30 cellular contexts compared by ENCODE assay signal in the genomic region with DNA sequence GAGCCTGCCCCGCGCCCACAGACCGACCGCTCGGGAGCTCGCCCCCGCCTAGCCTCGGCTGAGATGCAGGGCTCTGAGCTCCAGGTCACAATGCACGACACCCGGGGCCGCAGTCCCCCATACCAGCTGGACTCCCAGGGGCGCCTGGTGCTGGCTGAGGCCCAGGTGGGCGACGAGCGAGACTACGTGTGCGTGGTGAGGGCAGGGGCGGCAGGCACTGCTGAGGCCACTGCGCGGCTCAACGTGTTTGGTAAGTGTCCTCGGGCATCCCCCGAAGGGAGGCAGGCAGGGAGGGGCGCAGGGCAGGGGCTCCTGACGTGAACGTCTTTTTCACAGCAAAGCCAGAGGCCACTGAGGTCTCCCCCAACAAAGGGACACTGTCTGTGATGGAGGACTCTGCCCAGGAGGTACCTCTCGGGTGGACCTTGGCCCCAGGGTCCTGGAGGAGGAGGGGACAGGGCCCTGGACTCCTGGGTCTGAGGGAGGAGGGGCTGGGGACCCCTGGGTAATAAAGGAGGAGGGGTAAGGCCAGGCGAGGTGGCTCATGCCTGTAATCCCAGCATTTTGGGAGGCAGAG. TPM values are rescaled to one million over a fixed set of nuclear protein-coding genes. Genes with fewer than 3 reads are reported as not detected.
"Had no signal": no experiment of that assay in that cellular context is flagged by ENCODE, and none has a peak within 500 bp of the region (broad histone marks: within the 10 kb centered on the region; RNA-seq: fewer than 3 reads in every experiment).

No MANE protein-coding gene starts in this region.

- H3K27me3 ChIP-seq: gastrocnemius medialis, right atrium auricular region, sigmoid colon, testis, tibial nerve, upper lobe of left lung had no signal

- H3K36me3 Mint-ChIP-seq: memory B cell; naive B cell; natural killer cell treated with Interleukin-12 subunit alpha and Interleukin-12 subunit beta and Interleukin-15 and Interleukin-18, amount 100 ng/mL, for 72 hours; stimulated activated effector memory CD8-positive, alpha-beta T cell treated with anti-CD3 and anti-CD28 coated beads, Interleukin-12 subunit alpha, Interleukin-12 subunit beta, amount 100 ng/mL, for 72 hours had no signal

- ATAC-seq: esophagus mucosa; gastrocnemius medialis; left lobe of liver; natural killer cell treated with Interleukin-12 subunit alpha and Interleukin-12 subunit beta and Interleukin-15 and Interleukin-18, amount 100 ng/mL, for 72 hours; stimulated activated effector memory CD8-positive, alpha-beta T cell treated with anti-CD3 and anti-CD28 coated beads, Interleukin-12 subunit alpha, Interleukin-12 subunit beta, amount 100 ng/mL, for 72 hours; stimulated activated naive CD8-positive, alpha-beta T cell treated with anti-CD3 and anti-CD28 coated beads, Interleukin-15, Interleukin-2, amounts not matched to agents 100 U/mL and 50 U/mL, for 24 hours had no signal

- DNase-seq: cortex of kidney; effector CD4-positive, alpha-beta T cell; foreskin fibroblast; gastrocnemius medialis; head of caudate nucleus; naive B cell; sigmoid colon; stimulated activated CD4-positive, alpha-beta T cell treated with anti-CD3 and anti-CD28 coated beads, Interleukin-2, amount 100 ng/mL, for 24 hours; stimulated activated CD4-positive, alpha-beta T cell treated with anti-CD3 and anti-CD28 coated beads, Interleukin-4, amount 100 ng/mL, for 24 hours; stimulated activated naive CD8-positive, alpha-beta T cell treated with anti-CD3 and anti-CD28 coated beads, Interleukin-15, Interleukin-2, amounts not matched to agents 100 U/mL and 50 U/mL, for 24 hours; substantia nigra; testis had no signal

- H3K27ac Mint-ChIP-seq: memory B cell; natural killer cell treated with Interleukin-12 subunit alpha and Interleukin-12 subunit beta and Interleukin-15 and Interleukin-18, amount 100 ng/mL, for 72 hours; stimulated activated effector memory CD8-positive, alpha-beta T cell treated with anti-CD3 and anti-CD28 coated beads, Interleukin-12 subunit alpha, Interleukin-12 subunit beta, amount 100 ng/mL, for 72 hours had no signal

- H3K9me3 Mint-ChIP-seq: memory B cell; natural killer cell treated with Interleukin-12 subunit alpha and Interleukin-12 subunit beta and Interleukin-15 and Interleukin-18, amount 100 ng/mL, for 72 hours; neural crest cell; stimulated activated effector memory CD8-positive, alpha-beta T cell treated with anti-CD3 and anti-CD28 coated beads, Interleukin-12 subunit alpha, Interleukin-12 subunit beta, amount 100 ng/mL, for 72 hours had no signal

- H3K27ac ChIP-seq: epithelial cell of prostate, prostate gland, right atrium auricular region, sigmoid colon, testis, upper lobe of left lung had no signal

- FAIRE-seq: keratinocyte, urothelium cell line had no signal

- H3K4me3 Mint-ChIP-seq: memory B cell; naive B cell; natural killer cell treated with Interleukin-12 subunit alpha and Interleukin-12 subunit beta and Interleukin-15 and Interleukin-18, amount 100 ng/mL, for 72 hours; neural crest cell; stimulated activated effector memory CD8-positive, alpha-beta T cell treated with anti-CD3 and anti-CD28 coated beads, Interleukin-12 subunit alpha, Interleukin-12 subunit beta, amount 100 ng/mL, for 72 hours had no signal

- H3K36me3 ChIP-seq: gastrocnemius medialis, sigmoid colon had no signal

- H3K9me3 ChIP-seq: gastrocnemius medialis, prostate gland, right atrium auricular region, sigmoid colon, testis, tibial nerve, upper lobe of left lung had no signal

- H3K4me3 ChIP-seq: gastrocnemius medialis, lung, prostate gland, right atrium auricular region, sigmoid colon, testis, tibial nerve, upper lobe of left lung had no signal

RNA-seq across cellular contexts. Expression of a gene that starts 3.3 kb away (rescaled TPM):
- total RNA-seq: mononuclear cell; natural killer cell treated with Interleukin-12 subunit alpha and Interleukin-12 subunit beta and Interleukin-15 and Interleukin-18, amount 100 ng/mL, for 72 hours had no signal

RNA-seq across cellular contexts. Expression of a gene that starts 34.5 kb away (rescaled TPM):
- total RNA-seq: glomerular endothelial cell; mononuclear cell; natural killer cell treated with Interleukin-12 subunit alpha and Interleukin-12 subunit beta and Interleukin-15 and Interleukin-18, amount 100 ng/mL, for 72 hours; neural crest cell; osteocyte; right atrium auricular region; sigmoid colon; skeletal muscle tissue; tibial nerve had no signal
